ENCODE assay signal across 1 cellular context in the genomic region with DNA sequence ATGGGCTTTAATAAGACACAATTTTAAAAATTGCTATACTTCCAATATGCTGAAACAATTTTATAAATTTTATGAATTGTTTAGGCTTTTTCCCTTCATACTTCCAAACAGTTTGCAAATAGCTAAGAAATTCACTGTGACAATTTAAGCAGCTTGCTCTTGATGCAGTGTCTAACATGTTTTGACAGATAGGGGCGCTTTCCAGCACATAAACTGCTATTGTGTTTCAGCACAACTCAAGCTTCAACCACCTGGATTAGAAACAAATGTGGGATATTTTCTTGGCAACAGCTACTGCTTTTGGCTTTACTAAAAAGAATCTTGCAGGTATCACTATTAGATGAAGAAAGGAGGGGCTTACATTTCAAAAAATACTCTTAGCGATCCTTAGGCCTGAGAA.
TF ChIP-seq lines count a peak whose summit lies in the region.

No MANE protein-coding gene starts in this region.

TF ChIP-seq in GM23338, 12 proteins besides CTCF, POLR2A, EP300 and RAD21 (continued from another document):
- TF ChIP-seq, protein P1, sequence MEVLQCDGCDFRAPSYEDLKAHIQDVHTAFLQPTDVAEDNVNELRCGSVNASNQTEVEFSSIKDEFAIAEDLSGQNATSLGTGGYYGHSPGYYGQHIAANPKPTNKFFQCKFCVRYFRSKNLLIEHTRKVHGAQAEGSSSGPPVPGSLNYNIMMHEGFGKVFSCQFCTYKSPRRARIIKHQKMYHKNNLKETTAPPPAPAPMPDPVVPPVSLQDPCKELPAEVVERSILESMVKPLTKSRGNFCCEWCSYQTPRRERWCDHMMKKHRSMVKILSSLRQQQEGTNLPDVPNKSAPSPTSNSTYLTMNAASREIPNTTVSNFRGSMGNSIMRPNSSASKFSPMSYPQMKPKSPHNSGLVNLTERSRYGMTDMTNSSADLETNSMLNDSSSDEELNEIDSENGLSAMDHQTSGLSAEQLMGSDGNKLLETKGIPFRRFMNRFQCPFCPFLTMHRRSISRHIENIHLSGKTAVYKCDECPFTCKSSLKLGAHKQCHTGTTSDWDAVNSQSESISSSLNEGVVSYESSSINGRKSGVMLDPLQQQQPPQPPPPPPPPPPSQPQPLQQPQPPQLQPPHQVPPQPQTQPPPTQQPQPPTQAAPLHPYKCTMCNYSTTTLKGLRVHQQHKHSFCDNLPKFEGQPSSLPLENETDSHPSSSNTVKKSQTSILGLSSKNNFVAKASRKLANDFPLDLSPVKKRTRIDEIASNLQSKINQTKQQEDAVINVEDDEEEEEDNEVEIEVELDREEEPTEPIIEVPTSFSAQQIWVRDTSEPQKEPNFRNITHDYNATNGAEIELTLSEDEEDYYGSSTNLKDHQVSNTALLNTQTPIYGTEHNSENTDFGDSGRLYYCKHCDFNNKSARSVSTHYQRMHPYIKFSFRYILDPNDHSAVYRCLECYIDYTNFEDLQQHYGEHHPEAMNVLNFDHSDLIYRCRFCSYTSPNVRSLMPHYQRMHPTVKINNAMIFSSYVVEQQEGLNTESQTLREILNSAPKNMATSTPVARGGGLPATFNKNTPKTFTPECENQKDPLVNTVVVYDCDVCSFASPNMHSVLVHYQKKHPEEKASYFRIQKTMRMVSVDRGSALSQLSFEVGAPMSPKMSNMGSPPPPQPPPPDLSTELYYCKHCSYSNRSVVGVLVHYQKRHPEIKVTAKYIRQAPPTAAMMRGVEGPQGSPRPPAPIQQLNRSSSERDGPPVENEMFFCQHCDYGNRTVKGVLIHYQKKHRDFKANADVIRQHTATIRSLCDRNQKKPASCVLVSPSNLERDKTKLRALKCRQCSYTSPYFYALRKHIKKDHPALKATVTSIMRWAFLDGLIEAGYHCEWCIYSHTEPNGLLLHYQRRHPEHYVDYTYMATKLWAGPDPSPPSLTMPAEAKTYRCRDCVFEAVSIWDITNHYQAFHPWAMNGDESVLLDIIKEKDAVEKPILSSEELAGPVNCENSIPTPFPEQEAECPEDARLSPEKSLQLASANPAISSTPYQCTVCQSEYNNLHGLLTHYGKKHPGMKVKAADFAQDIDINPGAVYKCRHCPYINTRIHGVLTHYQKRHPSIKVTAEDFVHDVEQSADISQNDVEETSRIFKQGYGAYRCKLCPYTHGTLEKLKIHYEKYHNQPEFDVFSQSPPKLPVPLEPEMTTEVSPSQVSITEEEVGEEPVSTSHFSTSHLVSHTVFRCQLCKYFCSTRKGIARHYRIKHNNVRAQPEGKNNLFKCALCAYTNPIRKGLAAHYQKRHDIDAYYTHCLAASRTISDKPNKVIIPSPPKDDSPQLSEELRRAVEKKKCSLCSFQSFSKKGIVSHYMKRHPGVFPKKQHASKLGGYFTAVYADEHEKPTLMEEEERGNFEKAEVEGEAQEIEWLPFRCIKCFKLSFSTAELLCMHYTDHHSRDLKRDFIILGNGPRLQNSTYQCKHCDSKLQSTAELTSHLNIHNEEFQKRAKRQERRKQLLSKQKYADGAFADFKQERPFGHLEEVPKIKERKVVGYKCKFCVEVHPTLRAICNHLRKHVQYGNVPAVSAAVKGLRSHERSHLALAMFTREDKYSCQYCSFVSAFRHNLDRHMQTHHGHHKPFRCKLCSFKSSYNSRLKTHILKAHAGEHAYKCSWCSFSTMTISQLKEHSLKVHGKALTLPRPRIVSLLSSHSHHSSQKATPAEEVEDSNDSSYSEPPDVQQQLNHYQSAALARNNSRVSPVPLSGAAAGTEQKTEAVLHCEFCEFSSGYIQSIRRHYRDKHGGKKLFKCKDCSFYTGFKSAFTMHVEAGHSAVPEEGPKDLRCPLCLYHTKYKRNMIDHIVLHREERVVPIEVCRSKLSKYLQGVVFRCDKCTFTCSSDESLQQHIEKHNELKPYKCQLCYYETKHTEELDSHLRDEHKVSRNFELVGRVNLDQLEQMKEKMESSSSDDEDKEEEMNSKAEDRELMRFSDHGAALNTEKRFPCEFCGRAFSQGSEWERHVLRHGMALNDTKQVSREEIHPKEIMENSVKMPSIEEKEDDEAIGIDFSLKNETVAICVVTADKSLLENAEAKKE (CRISPR knock-in tag; IDR thresholded peaks at IDR 0.05) = no peak
